18 cellular contexts compared by ENCODE assay signal in genomic region chr14:38145142-38145541, GRCh38.
A peak's percentile ranks its signal among the peaks of the same experiment; 100 is the strongest.
DNase-seq lines count a peak whose midpoint lies in the region; ATAC-seq and TF ChIP-seq lines count a peak whose summit lies in the region.
"Had no signal": no experiment of that assay in that cellular context is flagged by ENCODE, and none has a peak within 500 bp of the region (broad histone marks: within the 10 kb centered on the region; RNA-seq: fewer than 3 reads in every experiment).

No MANE protein-coding gene starts in this region.

- no peaks in the 10 kb centered on the region for H3K9me3 ChIP-seq in Karpas-422 (ENCODE audit: low read length)
- no peaks in the 10 kb centered on the region for H3K9me3 ChIP-seq in OCI-LY1 (ENCODE audit: low read length)
- H3K9me3 ChIP-seq: BLaER1 treated with 17β-estradiol and CSF1 and Interleukin-3, amounts not matched to agents 10 nM and 100 nM; Peyer's patch had no signal

- H3K4me3 ChIP-seq in Karpas-422 (ENCODE audit: low read length), result no peak overlapping the region
- no peak overlapping the region for H3K4me3 ChIP-seq in OCI-LY1 (ENCODE audit: low read depth, low read length, poor library complexity, severe bottlenecking)
- H3K4me3 ChIP-seq: BLaER1 treated with 17β-estradiol and CSF1 and Interleukin-3, amounts not matched to agents 10 nM and 100 nM; Peyer's patch had no signal

- H3F3A ChIP-seq in OCI-LY1 (ENCODE audit: insufficient read depth, low read length), result no peaks in the 10 kb centered on the region

- TF ChIP-seq CTCF in OCI-LY1 (IDR thresholded peaks at IDR 0.05; ENCODE audit: low read length) (no peak), foreskin keratinocyte (conservative IDR thresholded peaks at IDR 0.05) (no peak)

- ATAC-seq in foreskin keratinocyte, result peak; percentile 91
- ATAC-seq in activated T-helper 17 cell treated with anti-CD3 and anti-CD28 coated beads, Interleukin-2, amount 50 U/mL, for 72 hours (replicated peaks), result no peak
- ATAC-seq: SK-N-SH treated with all-trans-retinoic acid at 6 μM for 48 hours had no signal

- H3K27ac Mint-ChIP-seq in activated T-helper 17 cell treated with anti-CD3 and anti-CD28 coated beads, Interleukin-2, amount 50 U/mL, for 72 hours, result no peak overlapping the region

- no peak overlapping the region for H3K4me3 Mint-ChIP-seq in activated T-helper 17 cell treated with anti-CD3 and anti-CD28 coated beads, Interleukin-2, amount 50 U/mL, for 72 hours
- H3K4me3 Mint-ChIP-seq: H9 had no signal

- H3K9me3 Mint-ChIP-seq in activated T-helper 17 cell treated with anti-CD3 and anti-CD28 coated beads, Interleukin-2, amount 50 U/mL, for 72 hours, result peaks cover 5% of the 10 kb centered on the region
- H3K9me3 Mint-ChIP-seq: H9 had no signal

- H3K9me2 ChIP-seq in Karpas-422 (replicated peaks; ENCODE audit: insufficient read depth, low read length), result no peaks in the 10 kb centered on the region
- H3K9me2 ChIP-seq in OCI-LY1 (ENCODE audit: low read depth, low read length), result no peaks in the 10 kb centered on the region

- no peaks in the 10 kb centered on the region for H3K79me2 ChIP-seq in Karpas-422 (ENCODE audit: low read length)
- no peaks in the 10 kb centered on the region for H3K79me2 ChIP-seq in OCI-LY1 (ENCODE audit: insufficient read depth, low read length)

- H2AFZ ChIP-seq in Karpas-422 (ENCODE audit: low read length) (peak overlapping the region; percentile 59), OCI-LY1 (ENCODE audit: low read length) (peak overlapping the region; percentile 39)

- H3K36me3 ChIP-seq in Karpas-422 (ENCODE audit: insufficient read depth, low read length) (no peaks in the 10 kb centered on the region), OCI-LY1 (ENCODE audit: insufficient read depth, low read length) (no peaks in the 10 kb centered on the region)
- H3K36me3 ChIP-seq: BLaER1 treated with 17β-estradiol and CSF1 and Interleukin-3, amounts not matched to agents 10 nM and 100 nM; Peyer's patch had no signal

- no peaks in the 10 kb centered on the region for H3K27me3 Mint-ChIP-seq in activated T-helper 17 cell treated with anti-CD3 and anti-CD28 coated beads, Interleukin-2, amount 50 U/mL, for 72 hours

- peak overlapping the region; percentile 98 for H3K27ac ChIP-seq in Karpas-422 (ENCODE audit: low read length)
- H3K27ac ChIP-seq in OCI-LY1 (ENCODE audit: low read depth, low read length, poor library complexity, severe bottlenecking), result peak overlapping the region; percentile 33
- no peak overlapping the region for H3K27ac ChIP-seq in foreskin keratinocyte
- H3K27ac ChIP-seq: BLaER1 treated with 17β-estradiol and CSF1 and Interleukin-3, amounts not matched to agents 10 nM and 100 nM; Peyer's patch had no signal

- H3K4me1 Mint-ChIP-seq in activated T-helper 17 cell treated with anti-CD3 and anti-CD28 coated beads, Interleukin-2, amount 50 U/mL, for 72 hours, result no peaks in the 10 kb centered on the region

- DNase-seq in NCI-H1105 (lab: John Stamatoyannopoulos, UW) (peak; percentile 22), NCI-H1105 treated with DMSO at 0.1 percent for 48 hours (lab: John Stamatoyannopoulos, UW) (no peak), Karpas-422 (no peak), foreskin keratinocyte (peak; percentile 50 to 68), AG08395 (ENCODE audit: low spot score) (no peak), NCI-H345 (lab: John Stamatoyannopoulos, UW) (no peak)
- DNase-seq: 8988T, H9, Kasumi-1, NCI-H1417 treated with DMSO at 0.1 percent for 48 hours, NCI-H2081 treated with DMSO at 0.1 percent for 48 hours, Peyer's patch, SHP77 treated with DMSO at 0.1 percent for 48 hours, T-helper 1 cell had no signal

- H3K4me1 ChIP-seq in Karpas-422 (ENCODE audit: low read length) (peaks cover 70% of the 10 kb centered on the region), OCI-LY1 (ENCODE audit: insufficient read depth, low read length, severe bottlenecking) (peaks cover 72% of the 10 kb centered on the region), foreskin keratinocyte (no peaks in the 10 kb centered on the region)
- H3K4me1 ChIP-seq: Peyer's patch had no signal

- H3K4me2 ChIP-seq in Karpas-422 (ENCODE audit: low read depth, low read length, poor library complexity, severe bottlenecking), result no peak overlapping the region
- H3K4me2 ChIP-seq in OCI-LY1 (ENCODE audit: low read length), result 0 out of 2 replicates have a peak overlapping the region, but pooled peaks have one; percentile 7
- H3K4me2 ChIP-seq: BLaER1 treated with 17β-estradiol and CSF1 and Interleukin-3, amounts not matched to agents 10 nM and 100 nM had no signal

- H3K9ac ChIP-seq in Karpas-422 (ENCODE audit: low read length) (no peak overlapping the region), OCI-LY1 (ENCODE audit: low read length) (no peak overlapping the region)
- H3K9ac ChIP-seq: BLaER1 treated with 17β-estradiol and CSF1 and Interleukin-3, amounts not matched to agents 10 nM and 100 nM had no signal

- H3K36me3 Mint-ChIP-seq in activated T-helper 17 cell treated with anti-CD3 and anti-CD28 coated beads, Interleukin-2, amount 50 U/mL, for 72 hours (ENCODE audit: low read depth), result no peaks in the 10 kb centered on the region

- H3K27me3 ChIP-seq in Karpas-422 (ENCODE audit: low read length) (no peaks in the 10 kb centered on the region), OCI-LY1 (ENCODE audit: insufficient read depth, low read length) (no peaks in the 10 kb centered on the region), foreskin keratinocyte (no peaks in the 10 kb centered on the region)
- H3K27me3 ChIP-seq: BLaER1 treated with 17β-estradiol and CSF1 and Interleukin-3, amounts not matched to agents 10 nM and 100 nM; Peyer's patch had no signal

- H4K20me1 ChIP-seq in Karpas-422 (ENCODE audit: insufficient read depth, low read depth, low read length) (no peaks in the 10 kb centered on the region), OCI-LY1 (ENCODE audit: insufficient read depth, low read length) (no peaks in the 10 kb centered on the region)
- H4K20me1 ChIP-seq: BLaER1 treated with 17β-estradiol and CSF1 and Interleukin-3, amounts not matched to agents 10 nM and 100 nM had no signal

Comparison
In these comparisons a context has a peak if more than half of its experiments do, and no peak if none do; other contexts are left out.
1. DNase-seq: peak in NCI-H1105 (single experiment) and foreskin keratinocyte (2 of 2); none in NCI-H1105 treated with DMSO at 0.1 percent for 48 hours (single experiment), Karpas-422 (single experiment), AG08395 (single experiment) and NCI-H345 (single experiment).